In the genomic region with DNA sequence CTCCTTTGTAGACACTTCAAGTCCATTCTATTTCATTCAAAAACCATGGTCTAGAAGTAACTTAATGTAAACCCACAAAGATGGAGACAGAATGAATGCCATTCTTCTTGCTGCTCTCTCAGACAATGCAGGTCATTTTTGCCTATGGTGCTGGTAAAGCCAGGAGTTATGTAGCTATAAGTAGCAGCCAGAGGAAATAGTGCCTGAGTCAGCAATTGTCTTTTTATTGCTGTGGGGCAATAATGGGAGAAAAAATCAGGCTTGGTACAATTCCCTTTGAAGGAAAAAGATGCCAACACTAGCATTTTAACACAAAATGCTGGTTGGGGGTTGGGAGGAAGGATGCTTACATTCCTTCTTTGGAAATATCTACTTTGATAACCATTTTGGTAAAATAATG, we compare ENCODE assay signal across 1 cellular context.
TF ChIP-seq lines count a peak whose summit lies in the region.

No MANE protein-coding gene starts in this region.

TF ChIP-seq in endothelial cell of umbilical vein, 7 proteins besides CTCF, POLR2A, EP300 and RAD21:
- no peak for TF ChIP-seq MAX (IDR thresholded peaks at IDR 0.05; ENCODE audit: insufficient read depth, insufficient read length)
- TF ChIP-seq MYC (IDR thresholded peaks at IDR 0.05; ENCODE audit: low read depth, low read length): no peak
- TF ChIP-seq JUN (IDR thresholded peaks at IDR 0.05; ENCODE audit: borderline replicate concordance, insufficient read depth, insufficient read length, low read depth): no peak
- no peak for TF ChIP-seq GATA2 (IDR thresholded peaks at IDR 0.05; ENCODE audit: insufficient read depth, insufficient read length, low read depth, low read length)
- TF ChIP-seq FOS (IDR thresholded peaks at IDR 0.05; ENCODE audit: borderline replicate concordance, insufficient read depth, low read length): no peak
- no peak for TF ChIP-seq EZH2 (IDR thresholded peaks at IDR 0.05; ENCODE audit: borderline replicate concordance, low read depth, low read length, severe bottlenecking)
- TF ChIP-seq POLR2AphosphoS5 (IDR thresholded peaks at IDR 0.05; ENCODE audit: insufficient read depth, low read depth, low read length): no peak
